ENCODE assay signal across 23 cellular contexts in the genomic region with DNA sequence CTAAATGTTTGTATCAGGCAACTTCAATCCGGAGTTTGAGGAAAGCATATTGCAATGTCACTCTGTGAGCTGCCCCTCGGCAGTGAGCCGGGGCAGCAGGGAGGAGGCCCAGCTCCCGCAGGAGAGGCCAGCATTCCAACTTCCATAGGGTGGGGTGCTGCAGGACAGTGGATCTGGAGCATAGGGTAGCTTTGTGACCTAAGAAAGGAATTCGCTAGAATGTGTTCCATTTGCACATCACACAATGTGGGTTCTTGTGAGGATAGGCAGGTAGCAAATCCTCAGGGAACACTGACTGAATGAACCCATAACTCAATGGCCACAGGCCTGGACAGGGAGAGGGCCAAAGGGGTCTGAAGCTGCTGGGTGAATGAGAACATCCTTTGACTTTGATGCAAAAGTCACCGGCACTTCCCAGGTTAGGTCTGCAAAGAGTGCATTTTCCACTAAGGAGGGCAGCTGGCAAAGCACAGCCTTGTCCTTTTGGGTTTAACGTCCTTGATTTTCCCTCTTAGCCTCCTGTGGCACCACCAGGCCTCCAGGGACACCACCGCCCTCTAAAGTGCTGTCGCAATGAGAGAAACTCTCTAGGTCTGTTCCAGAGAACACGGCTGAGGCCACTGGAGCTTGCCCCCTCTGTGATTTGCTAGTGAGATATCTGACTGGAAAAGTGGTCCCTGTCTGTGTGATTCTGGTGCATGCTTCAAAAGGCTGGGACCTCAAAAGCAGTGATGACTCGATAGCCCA. TPM values are rescaled to one million over a fixed set of nuclear protein-coding genes. Genes with fewer than 3 reads are reported as not detected.
DNase-seq lines count a peak whose midpoint lies in the region; ATAC-seq and TF ChIP-seq lines count a peak whose summit lies in the region.
"Had no signal": no experiment of that assay in that cellular context is flagged by ENCODE, and none has a peak within 500 bp of the region (broad histone marks: within the 10 kb centered on the region; RNA-seq: fewer than 3 reads in every experiment).

No MANE protein-coding gene starts in this region.

- H3K27me3 ChIP-seq in BE2C (no peaks in the 10 kb centered on the region), endodermal cell (ENCODE audit: control insufficient read depth, insufficient read depth, low read length, poor library complexity, severe bottlenecking) (no peaks in the 10 kb centered on the region), mesendoderm (ENCODE audit: insufficient read depth, low read length, poor library complexity) (no peaks in the 10 kb centered on the region), thyroid gland (no peaks in the 10 kb centered on the region)

- H3K9me3 ChIP-seq in BE2C (no peaks in the 10 kb centered on the region), KOPT-K1 (ENCODE audit: insufficient read depth, low read length, poor library complexity, severe bottlenecking) (peaks cover 8% of the 10 kb centered on the region), endodermal cell (ENCODE audit: control insufficient read depth, low read length) (peaks cover 35% of the 10 kb centered on the region), thyroid gland (no peaks in the 10 kb centered on the region)
- H3K9me3 ChIP-seq: SK-N-SH had no signal

- no peak overlapping the region for H2BK120ac ChIP-seq in mesendoderm (ENCODE audit: low read depth, low read length)

- no peak overlapping the region for H2BK15ac ChIP-seq in mesendoderm (replicated peaks; ENCODE audit: low read depth)

- H3K36me3 ChIP-seq in BE2C (no peaks in the 10 kb centered on the region), KOPT-K1 (ENCODE audit: insufficient read depth, low read length) (no peaks in the 10 kb centered on the region), endodermal cell (ENCODE audit: control insufficient read depth, insufficient read depth, low read length) (peaks cover 31% of the 10 kb centered on the region), mesendoderm (ENCODE audit: control insufficient read depth, insufficient read depth, low read length) (no peaks in the 10 kb centered on the region), thyroid gland (no peaks in the 10 kb centered on the region)

- H4K5ac ChIP-seq in mesendoderm (ENCODE audit: low read length): no peak overlapping the region

- peaks cover 38% of the 10 kb centered on the region for H3K4me1 Mint-ChIP-seq in endodermal cell

- intact Hi-C loops in thyroid gland (cut with DNase I): no loop called here

- H2BK5ac ChIP-seq in mesendoderm (ENCODE audit: low read length): peak overlapping the region; percentile 47

- H3K9ac ChIP-seq in endodermal cell (ENCODE audit: extremely low read depth, low read length, poor library complexity, severe bottlenecking) (no peak overlapping the region), mesendoderm (ENCODE audit: low read length) (peak overlapping the region; percentile 22)
- H3K9ac ChIP-seq: SK-N-SH had no signal

- no peak for TF ChIP-seq CTCF in BE2C (IDR thresholded peaks at IDR 0.05; ENCODE audit: low read depth, low read length)
- TF ChIP-seq CTCF in endodermal cell (conservative IDR thresholded peaks at IDR 0.05): peak; percentile 18
- no peak for TF ChIP-seq CTCF in thyroid gland (IDR thresholded peaks at IDR 0.05)

- 75 to 82% methylated on average over 9 to 11 of the region's 11 CpGs for WGBS in endodermal cell (ENCODE audit: insufficient coverage in 1 of 2, insufficient read length in 1 of 2), 2 experiments
- WGBS in mesendoderm (ENCODE audit: extremely low coverage, insufficient coverage, low lambda C conversion rate): no CpG with 5 or more reads among the region's 11 CpGs
- 65 to 70% methylated on average over 11 of the region's 11 CpGs for WGBS in thyroid gland, 2 donors

- no peak overlapping the region for H3K4me2 ChIP-seq in mesendoderm (ENCODE audit: low read length)
- H3K4me2 ChIP-seq: SK-N-SH had no signal

- no peak for ATAC-seq in HG03139 (IDR thresholded peaks at IDR 0.05; ENCODE audit: unreplicated experiment)
- ATAC-seq: HepG2, Panc1 had no signal

- H3K27me3 Mint-ChIP-seq in endodermal cell (ENCODE audit: insufficient read depth): no peaks in the 10 kb centered on the region

- H2AK5ac ChIP-seq in mesendoderm (ENCODE audit: low read length): no peak overlapping the region

- H3K4ac ChIP-seq in mesendoderm (ENCODE audit: low read depth, low read length): no peak overlapping the region

- H3K27ac ChIP-seq in KOPT-K1 (ENCODE audit: low read depth, low read length, poor library complexity, severe bottlenecking) (peak overlapping the region; percentile 66), endodermal cell (ENCODE audit: low read depth, low read length) (no peak overlapping the region), mesendoderm (ENCODE audit: low read depth, low read length) (peak overlapping the region; percentile 7), thyroid gland (no peak overlapping the region)

- H3K4me3 ChIP-seq in BE2C (ENCODE audit: low read depth, low read length) (no peak overlapping the region), endodermal cell (ENCODE audit: low read length) (no peak overlapping the region), mesendoderm (ENCODE audit: low read length) (no peak overlapping the region), thyroid gland (replicated peaks in 1 of 3) (no peak overlapping the region)

- peaks cover 32% of the 10 kb centered on the region for H3K9me3 Mint-ChIP-seq in endodermal cell

- peaks cover 15% of the 10 kb centered on the region for H3K79me1 ChIP-seq in mesendoderm (ENCODE audit: low read length)

- TF ChIP-seq POLR2A in thyroid gland (IDR thresholded peaks at IDR 0.05): no peak

- H3K4me3 Mint-ChIP-seq in endodermal cell: no peak overlapping the region

- H3K36me3 Mint-ChIP-seq in endodermal cell (ENCODE audit: low read depth): peaks cover 33% of the 10 kb centered on the region

- peaks cover 18% of the 10 kb centered on the region for H3K4me1 ChIP-seq in BE2C
- H3K4me1 ChIP-seq in endodermal cell (ENCODE audit: control insufficient read depth, insufficient read depth, low read length): peaks cover 15% of the 10 kb centered on the region
- H3K4me1 ChIP-seq in mesendoderm (ENCODE audit: control insufficient read depth, low read depth, low read length): peaks cover 3% of the 10 kb centered on the region
- H3K4me1 ChIP-seq in thyroid gland: no peaks in the 10 kb centered on the region

- peaks cover 47% of the 10 kb centered on the region for H3K79me2 ChIP-seq in mesendoderm (ENCODE audit: control insufficient read depth, insufficient read depth, low read length)

- DNase-seq in BE2C: peak; percentile 21
- DNase-seq in endodermal cell: peak; percentile 67
- peak; percentile 81 for DNase-seq in mesendoderm
- no peak for DNase-seq in T-helper 2 cell
- DNase-seq in thyroid gland: no peak
- no peak for DNase-seq in NK-92 treated with Interleukin-12 subunit alpha and Interleukin-12 subunit beta, amount 100 ng/mL, for 24 hours (lab: John Stamatoyannopoulos, UW)
- DNase-seq: DMS53, GDM1, GOT3, KBM-7, NCI-H1092 treated with DMSO at 0.1 percent for 48 hours, NCI-H1436 treated with DMSO at 0.1 percent for 48 hours, NCI-H1930, NCI-H226, NCI-H510A treated with DMSO at 0.1 percent for 48 hours, NCI-H748 treated with DMSO at 0.1 percent for 48 hours, SIG-M5, SK-N-SH had no signal

- peak overlapping the region; percentile 80 for H3K27ac Mint-ChIP-seq in endodermal cell

- peak overlapping the region; percentile 18 for H3K56ac ChIP-seq in mesendoderm (ENCODE audit: low read length)

- H4K8ac ChIP-seq in mesendoderm (ENCODE audit: low read depth, low read length): no peak overlapping the region

- H3K18ac ChIP-seq in mesendoderm (ENCODE audit: low read length): peak overlapping the region; percentile 4

- no peak overlapping the region for H3K23ac ChIP-seq in mesendoderm (ENCODE audit: low read length)

RNA-seq across cellular contexts. Expression of gene GABRB3, which starts 36.2 kb away (rescaled TPM):
- 61.2 TPM for polyA plus RNA-seq in BE2C (2012; ENCODE audit: insufficient read depth, insufficient read length, low read depth)
- total RNA-seq in endodermal cell: 100 to 1,000 TPM in 1 of 2 donors, 10 to 100 TPM in 1; 81.8 to 122 TPM
- 30.2 TPM for polyA plus RNA-seq in endodermal cell (2013, experiment 1 of 2)
- polyA plus RNA-seq in endodermal cell (2013, experiment 2 of 2): 30.3 TPM
- polyA plus RNA-seq in mesendoderm (2013, experiment 1 of 2): 125 TPM
- 127 TPM for polyA plus RNA-seq in mesendoderm (2013, experiment 2 of 2)
- 10 to 100 TPM; 15.0 to 46.7 (median 20.6) TPM for total RNA-seq in thyroid gland
- total RNA-seq: A172, HepG2 had no signal
- polyA plus RNA-seq: HepG2 had no signal

Comparison
In these comparisons a context has a peak if more than half of its experiments do, and no peak if none do; other contexts are left out.
1. DNase-seq: peak in BE2C (single experiment), endodermal cell (single experiment) and mesendoderm (single experiment); none in T-helper 2 cell (0 of 5), thyroid gland (0 of 2) and NK-92 treated with Interleukin-12 subunit alpha and Interleukin-12 subunit beta, amount 100 ng/mL, for 24 hours (single experiment).
2. H3K27ac ChIP-seq: peak in KOPT-K1 (single experiment) and mesendoderm (single experiment); none in endodermal cell (single experiment) and thyroid gland (0 of 3).